Comparison of ENCODE assay signal across 1 cellular context in the genomic region with DNA sequence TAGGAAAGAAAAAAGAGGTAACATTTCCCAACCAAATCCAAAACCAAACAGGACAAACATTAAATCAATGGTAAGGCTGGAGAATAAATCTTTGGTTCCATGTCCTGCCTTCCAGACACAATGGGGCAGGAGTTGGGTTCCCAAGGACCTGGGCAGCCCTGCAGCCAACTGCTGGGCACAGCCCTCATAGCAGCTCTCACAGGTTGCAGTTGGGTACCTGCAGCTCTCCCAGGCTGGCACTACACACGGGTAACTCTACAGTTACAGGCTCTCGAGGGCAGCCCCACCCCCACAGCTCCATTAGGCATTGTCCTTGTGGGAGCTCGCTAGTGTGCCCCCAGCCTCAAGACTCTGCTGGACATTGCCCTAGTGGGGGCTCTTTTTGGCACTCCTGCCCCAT.
TF ChIP-seq lines count a peak whose summit lies in the region.

No MANE protein-coding gene starts in this region.

TF ChIP-seq in H1, 55 proteins besides CTCF, POLR2A, EP300 and RAD21:
- no peak for TF ChIP-seq EZH2 (IDR thresholded peaks at IDR 0.05; ENCODE audit: low read depth, low read length, severe bottlenecking)
- no peak for TF ChIP-seq GTF2F1 (IDR thresholded peaks at IDR 0.05; ENCODE audit: borderline replicate concordance, low read depth, low read length)
